In the genomic region with DNA sequence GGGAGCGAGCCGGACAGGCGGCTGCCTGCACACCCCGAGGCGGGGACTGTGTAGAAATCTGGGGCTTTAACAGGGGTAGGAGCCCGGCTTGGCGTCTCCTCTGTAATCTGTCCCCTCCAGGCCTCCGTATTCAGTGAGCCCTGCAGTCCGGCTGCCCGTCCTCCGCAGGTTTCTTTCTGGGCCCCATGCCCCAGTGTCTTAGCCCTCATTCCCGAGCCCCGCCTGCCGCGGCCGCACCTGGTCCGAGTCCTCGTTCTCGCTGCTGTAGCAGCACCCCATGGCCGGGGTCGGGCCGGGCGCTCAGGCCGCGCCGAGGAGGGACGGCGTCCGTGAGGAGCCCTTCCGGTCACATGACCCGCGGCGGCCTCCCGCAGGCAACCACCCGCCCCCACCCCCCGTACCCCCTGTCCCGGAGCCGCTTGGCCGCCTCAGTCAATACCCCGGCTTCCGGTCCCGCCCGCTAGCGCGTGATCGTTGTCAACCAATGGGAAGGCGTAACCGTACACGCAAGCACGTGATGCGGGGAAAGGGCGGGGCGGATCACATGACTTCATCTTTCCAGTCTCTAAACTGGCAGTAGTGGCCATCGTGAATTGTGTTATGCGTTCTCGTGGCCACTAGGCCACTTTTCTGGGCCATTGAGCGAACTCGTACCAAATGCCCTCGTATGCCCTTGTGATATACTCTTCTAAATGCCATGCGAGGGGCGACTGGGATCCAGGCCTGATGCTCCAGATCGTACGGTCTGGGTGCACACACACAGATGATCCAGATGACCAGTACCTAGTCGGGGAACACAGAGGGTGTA, we compare ENCODE assay signal across 8 cellular contexts. TPM values are rescaled to one million over a fixed set of nuclear protein-coding genes. Genes with fewer than 3 reads are reported as not detected.
DNase-seq lines count a peak whose midpoint lies in the region; FAIRE-seq and TF ChIP-seq lines count a peak whose summit lies in the region.

A gene (minus strand): TSS at position 352 of the 808 bp plus-strand sequence. CDS start 73 bp downstream, at position 279.

- peak; percentile 64 for TF ChIP-seq POLR2A in H54 (IDR thresholded peaks at IDR 0.05; ENCODE audit: low read depth, low read length)

- peak; percentile 99 for DNase-seq in ELF-1 (ENCODE audit: low read depth, low spot score)
- DNase-seq in H54 (ENCODE audit: insufficient read length, low spot score): peak; percentile 89
- peak; percentile 98 for DNase-seq in M059J (ENCODE audit: low read depth)
- DNase-seq in SHP77 (lab: John Stamatoyannopoulos, UW): peak; percentile 99 to 100
- peak; percentile 96 for DNase-seq in activated effector memory CD4-positive, alpha-beta T cell treated with Interleukin-2 at 50 U/mL for 16 hours
- peak; percentile 100 for DNase-seq in fibroblast of pulmonary artery (ENCODE audit: low read depth)

- peak within 1 kb of the TSS; percentile 88 to 95 (median 95) for H3K4me3 Mint-ChIP-seq in nephron
- peak within 1 kb of the TSS; percentile 92 for H3K4me3 Mint-ChIP-seq in stimulated activated naive CD8-positive, alpha-beta T cell treated with anti-CD3 and anti-CD28 coated beads, Interleukin-15, Interleukin-2, amounts not matched to agents 100 ng/mL and 50 ng/mL, for 24 hours

- peaks cover 18% of the 10 kb centered on the region for H3K36me3 Mint-ChIP-seq in nephron (ENCODE audit: low read depth)
- peaks cover 14% of the 10 kb centered on the region for H3K36me3 Mint-ChIP-seq in stimulated activated naive CD8-positive, alpha-beta T cell treated with anti-CD3 and anti-CD28 coated beads, Interleukin-15, Interleukin-2, amounts not matched to agents 100 ng/mL and 50 ng/mL, for 24 hours (ENCODE audit: low read depth)

- peak within 1 kb of the TSS; percentile 99 to 100 (median 99) for H3K27ac Mint-ChIP-seq in nephron
- H3K27ac Mint-ChIP-seq in stimulated activated naive CD8-positive, alpha-beta T cell treated with anti-CD3 and anti-CD28 coated beads, Interleukin-15, Interleukin-2, amounts not matched to agents 100 ng/mL and 50 ng/mL, for 24 hours: peak within 1 kb of the TSS; percentile 94

- no peak for FAIRE-seq in H54 (lab: Jason Lieb, UNC)

- peak; percentile 41 for TF ChIP-seq CTCF in fibroblast of pulmonary artery (IDR thresholded peaks at IDR 0.05; ENCODE audit: low read length, missing control alignments)
- peak; percentile 41 to 57 (median 57) for TF ChIP-seq CTCF in nephron (IDR thresholded peaks at IDR 0.05; ENCODE audit: unreplicated experiment in 3 of 3)

- H3K4me3 ChIP-seq in fibroblast of pulmonary artery (replicated peaks; ENCODE audit: low read depth, low read length): peak within 1 kb of the TSS; percentile 94

- no peaks in the 10 kb centered on the region for H3K27me3 Mint-ChIP-seq in nephron (ENCODE audit: low read depth)
- H3K27me3 Mint-ChIP-seq in stimulated activated naive CD8-positive, alpha-beta T cell treated with anti-CD3 and anti-CD28 coated beads, Interleukin-15, Interleukin-2, amounts not matched to agents 100 ng/mL and 50 ng/mL, for 24 hours: no peaks in the 10 kb centered on the region

- no peaks in the 10 kb centered on the region for H3K9me3 Mint-ChIP-seq in nephron
- H3K9me3 Mint-ChIP-seq in stimulated activated naive CD8-positive, alpha-beta T cell treated with anti-CD3 and anti-CD28 coated beads, Interleukin-15, Interleukin-2, amounts not matched to agents 100 ng/mL and 50 ng/mL, for 24 hours: no peaks in the 10 kb centered on the region

- peaks cover 36% of the 10 kb centered on the region for H3K4me1 Mint-ChIP-seq in nephron
- peaks cover 38% of the 10 kb centered on the region for H3K4me1 Mint-ChIP-seq in stimulated activated naive CD8-positive, alpha-beta T cell treated with anti-CD3 and anti-CD28 coated beads, Interleukin-15, Interleukin-2, amounts not matched to agents 100 ng/mL and 50 ng/mL, for 24 hours (ENCODE audit: low read depth)

RNA-seq across cellular contexts. Expression of the gene that starts here (rescaled TPM):
- 114 TPM in 2 replicates for total RNA-seq in M059J (2014; rRNA removed; shearing (Covaris generic))

Comparison
In these comparisons a context has a peak if more than half of its experiments do, and no peak if none do; other contexts are left out.
1. Peak in every context shown above with its lines: DNase-seq and H3K4me3 ChIP-seq.